In the genomic region with DNA sequence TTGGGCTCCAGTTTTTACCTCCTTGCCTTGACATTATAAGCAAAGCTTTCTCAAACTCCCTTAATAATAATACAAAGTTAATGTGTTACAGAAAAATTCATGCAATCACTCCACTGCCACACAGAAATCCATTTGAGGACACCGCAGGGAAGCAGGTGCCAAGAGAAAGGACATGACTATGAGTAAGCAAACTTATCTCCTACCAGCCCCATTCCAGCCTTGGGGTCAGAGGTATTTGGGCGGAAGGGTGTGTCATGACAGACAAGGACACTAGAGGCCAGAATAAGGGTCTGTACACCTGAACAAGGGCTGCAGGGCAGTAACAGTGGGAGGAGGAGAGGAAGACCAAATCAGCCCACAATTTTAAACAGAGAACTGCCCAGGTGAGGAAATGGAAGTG, we compare ENCODE assay signal across 10 cellular contexts. TPM values are rescaled to one million over a fixed set of nuclear protein-coding genes. Genes with fewer than 3 reads are reported as not detected.
DNase-seq lines count a peak whose midpoint lies in the region; ATAC-seq, FAIRE-seq and TF ChIP-seq lines count a peak whose summit lies in the region.
"Had no signal": no experiment of that assay in that cellular context is flagged by ENCODE, and none has a peak within 500 bp of the region (broad histone marks: within the 10 kb centered on the region; RNA-seq: fewer than 3 reads in every experiment).

No MANE protein-coding gene starts in this region.

- H3K27me3 ChIP-seq in DOHH2 (ENCODE audit: control insufficient read depth, low read length) (no peaks in the 10 kb centered on the region), left ventricle myocardium inferior (ENCODE audit: low read depth) (no peaks in the 10 kb centered on the region), trophoblast cell (ENCODE audit: insufficient read depth, low read length) (no peaks in the 10 kb centered on the region), tibial nerve (no peaks in the 10 kb centered on the region)

- FAIRE-seq in RCC 7860 (lab: Jason Lieb, UNC): no peak

- no peak overlapping the region for H3K18ac ChIP-seq in trophoblast cell (ENCODE audit: low read length)

- WGBS in trophoblast cell (ENCODE audit: extremely low coverage, insufficient coverage, insufficient read length): no CpG with 5 or more reads among the region's 2 CpGs
- WGBS in tibial nerve, 2 donors: 89 to 96% methylated on average over 2 of the region's 2 CpGs

- H4K8ac ChIP-seq in trophoblast cell (ENCODE audit: low read depth, low read length): no peak overlapping the region

- no peaks in the 10 kb centered on the region for H3K9me2 ChIP-seq in DOHH2 (replicated peaks; ENCODE audit: control insufficient read depth, low read length)

- H3K14ac ChIP-seq in trophoblast cell (ENCODE audit: low read length): no peak overlapping the region

- no peaks in the 10 kb centered on the region for H4K20me1 ChIP-seq in DOHH2 (ENCODE audit: control insufficient read depth, insufficient read depth, low read depth, low read length)

- DNase-seq in RCC 7860 (ENCODE audit: low spot score): peak; percentile 10
- no peak for DNase-seq in left ventricle myocardium inferior
- DNase-seq in trophoblast cell: peak; percentile 78 to 86
- DNase-seq in cerebellar cortex (ENCODE audit: low spot score): no peak
- DNase-seq in tibial nerve (ENCODE audit: low spot score in 2 of 2): no peak
- DNase-seq: NCI-H1930 had no signal

- H4K91ac ChIP-seq in trophoblast cell (ENCODE audit: low read depth, low read length): no peak overlapping the region

- ATAC-seq in HG02678 (IDR thresholded peaks at IDR 0.05; ENCODE audit: unreplicated experiment) (no peak), HG02610 (IDR thresholded peaks at IDR 0.05; ENCODE audit: unreplicated experiment) (no peak)

- H3K79me1 ChIP-seq in trophoblast cell (ENCODE audit: low read length): peaks cover 15% of the 10 kb centered on the region

- no peak overlapping the region for H3K23ac ChIP-seq in trophoblast cell (ENCODE audit: low read length)

- H3K4me2 ChIP-seq in DOHH2 (ENCODE audit: low read length): no peak overlapping the region
- no peak overlapping the region for H3K4me2 ChIP-seq in trophoblast cell (ENCODE audit: low read length)

- intact Hi-C loops in left ventricle myocardium inferior (cut with micrococcal nuclease): no loop called here

- no peak overlapping the region for H4K12ac ChIP-seq in trophoblast cell (ENCODE audit: low read depth, low read length)

- TF ChIP-seq CTCF in DOHH2 (IDR thresholded peaks at IDR 0.05; ENCODE audit: low read depth, low read length, poor library complexity, severe bottlenecking) (no peak), left ventricle myocardium inferior (IDR thresholded peaks at IDR 0.05; ENCODE audit: borderline replicate concordance) (no peak), tibial nerve (IDR thresholded peaks at IDR 0.05) (no peak)

- H3K36me3 ChIP-seq in DOHH2 (ENCODE audit: control insufficient read depth, low read length) (peaks cover 82% of the 10 kb centered on the region), left ventricle myocardium inferior (peaks cover 80% of the 10 kb centered on the region), trophoblast cell (ENCODE audit: control insufficient read depth in 1 of 2, insufficient read depth in 2 of 2, low read length in 2 of 2) (peaks cover 26 to 54% of the 10 kb centered on the region in 2 experiments), tibial nerve (peaks cover 17 to 81% (median 37%) of the 10 kb centered on the region in 3 donors)

- no peaks in the 10 kb centered on the region for H3K9me3 ChIP-seq in DOHH2 (ENCODE audit: control insufficient read depth, insufficient read depth, low read length)
- no peaks in the 10 kb centered on the region for H3K9me3 ChIP-seq in left ventricle myocardium inferior (replicated peaks)
- H3K9me3 ChIP-seq in trophoblast cell (ENCODE audit: insufficient read depth, low read depth, low read length): peaks cover 1% of the 10 kb centered on the region
- no peaks in the 10 kb centered on the region for H3K9me3 ChIP-seq in tibial nerve

- H3K9ac ChIP-seq in trophoblast cell (ENCODE audit: low read length): no peak overlapping the region

- peaks cover 19% of the 10 kb centered on the region for H3K4me1 ChIP-seq in DOHH2 (ENCODE audit: control insufficient read depth, low read length)
- H3K4me1 ChIP-seq in left ventricle myocardium inferior: peaks cover 80% of the 10 kb centered on the region
- peaks cover 7 to 11% of the 10 kb centered on the region in 2 experiments for H3K4me1 ChIP-seq in trophoblast cell (ENCODE audit: control insufficient read depth in 1 of 2, insufficient read depth in 2 of 2, low read length in 2 of 2)
- peaks cover 0 to 30% (median 14%) of the 10 kb centered on the region in 4 donors for H3K4me1 ChIP-seq in tibial nerve

- peaks cover 64% of the 10 kb centered on the region for H3F3A ChIP-seq in DOHH2 (ENCODE audit: control insufficient read depth, insufficient read depth)

- no peak overlapping the region for H2BK120ac ChIP-seq in trophoblast cell (ENCODE audit: insufficient read depth, low read length, poor library complexity)

- no peak overlapping the region for H2BK12ac ChIP-seq in trophoblast cell (ENCODE audit: low read length)

- no peak overlapping the region for H2AK5ac ChIP-seq in trophoblast cell (ENCODE audit: low read length)

- H3K4ac ChIP-seq in trophoblast cell (ENCODE audit: low read depth, low read length): no peak overlapping the region

- H3K27ac ChIP-seq in DOHH2 (ENCODE audit: low read depth, low read length) (peak overlapping the region; percentile 5; the same call in 1 of the 2 replicates), left ventricle myocardium inferior (replicated peaks) (peak overlapping the region; percentile 67), trophoblast cell (ENCODE audit: low read depth, low read length) (no peak overlapping the region), tibial nerve (no peak overlapping the region)

- no peak overlapping the region for H2AFZ ChIP-seq in trophoblast cell (ENCODE audit: insufficient read depth, low read length, poor library complexity)

- H2BK5ac ChIP-seq in trophoblast cell (ENCODE audit: low read depth, low read length, poor library complexity): no peak overlapping the region

- no peak for TF ChIP-seq POLR2A in tibial nerve (IDR thresholded peaks at IDR 0.05)

- H3K4me3 ChIP-seq in DOHH2 (ENCODE audit: low read length): no peak overlapping the region
- no peak overlapping the region for H3K4me3 ChIP-seq in left ventricle myocardium inferior
- no peak overlapping the region for H3K4me3 ChIP-seq in trophoblast cell (ENCODE audit: low read depth, low read length)
- no peak overlapping the region for H3K4me3 ChIP-seq in tibial nerve

- no peak for TF ChIP-seq EP300 in tibial nerve (IDR thresholded peaks at IDR 0.05)

- H3K79me2 ChIP-seq in DOHH2 (ENCODE audit: control insufficient read depth, low read length) (peaks cover 29% of the 10 kb centered on the region), trophoblast cell (ENCODE audit: control insufficient read depth, insufficient read depth, low read length, poor library complexity) (peaks cover 8% of the 10 kb centered on the region)

RNA-seq across cellular contexts. Expression of a gene that starts 5.9 kb away (rescaled TPM):
- total RNA-seq in left ventricle myocardium inferior: not detected
- polyA plus RNA-seq in trophoblast cell (2013): 0.31 and 0.32 TPM in 2 replicates
- total RNA-seq in tibial nerve: 1 to 10 TPM in 1 of 4 donors, under 1 TPM in 1, not detected in 2; 0.63 to 2.6 TPM
- total RNA-seq: fibroblast of lung had no signal
- polyA plus RNA-seq: fibroblast of lung had no signal

RNA-seq across cellular contexts. Expression of a gene that starts 6.1 kb away (rescaled TPM):
- total RNA-seq in left ventricle myocardium inferior: 18.4 TPM
- polyA plus RNA-seq in trophoblast cell (2013): 39.4 and 47.0 TPM in 2 replicates
- total RNA-seq in tibial nerve: 100 to 1,000 TPM in 2 of 4 donors, 10 to 100 TPM in 2; 58.8 to 149 (median 93.2) TPM

RNA-seq across cellular contexts. Expression of a gene that starts 13.9 kb away (rescaled TPM):
- total RNA-seq in left ventricle myocardium inferior: 37.6 TPM
- polyA plus RNA-seq in trophoblast cell (2013): 29.1 and 31.7 TPM in 2 replicates
- 10 to 100 TPM; 24.7 to 34.8 (median 28.6) TPM for total RNA-seq in tibial nerve

RNA-seq across cellular contexts. Expression of a gene that starts 14.9 kb away (rescaled TPM):
- 12.9 TPM for total RNA-seq in left ventricle myocardium inferior
- polyA plus RNA-seq in trophoblast cell (2013): 62.8 and 63.8 TPM in 2 replicates
- total RNA-seq in tibial nerve: 10 to 100 TPM; 20.1 to 37.1 (median 23.6) TPM

RNA-seq across cellular contexts. Expression of a gene that starts 24.0 kb away (rescaled TPM):
- total RNA-seq in left ventricle myocardium inferior (2.7 TPM), tibial nerve (10 to 100 TPM; 44.6 to 64.8 (median 48.4) TPM)
- 0.03 and 0.05 TPM in 2 replicates for polyA plus RNA-seq in trophoblast cell (2013)

Comparison
In these comparisons a context has a peak if more than half of its experiments do, and no peak if none do; other contexts are left out.
1. H3K27ac ChIP-seq: peak in DOHH2 (single experiment) and left ventricle myocardium inferior (single experiment); none in trophoblast cell (single experiment) and tibial nerve (0 of 4).
2. DNase-seq: peak in RCC 7860 (single experiment) and trophoblast cell (2 of 2); none in left ventricle myocardium inferior (single experiment), cerebellar cortex (single experiment) and tibial nerve (0 of 2).